ENCODE assay signal across 14 cellular contexts in the genomic region with DNA sequence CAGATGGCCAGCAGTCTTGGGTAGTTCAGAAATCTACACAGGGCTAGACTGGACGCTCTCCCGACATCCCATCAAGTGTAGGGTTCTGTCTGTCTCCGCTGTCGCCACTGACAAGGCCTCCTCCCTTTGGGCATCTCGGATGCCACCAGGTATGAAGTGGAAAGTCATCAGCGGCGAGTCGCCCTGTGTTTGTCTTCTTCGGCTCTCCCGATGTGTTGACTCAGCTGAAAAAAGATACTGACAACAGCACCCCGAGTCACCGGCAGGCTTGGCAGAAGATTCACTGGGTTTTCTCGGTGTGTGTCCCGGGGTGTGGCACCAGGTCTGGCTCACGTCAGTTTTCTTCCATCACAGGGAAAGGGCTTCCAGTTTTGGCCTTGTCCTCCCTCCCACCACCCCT.
"Had no signal": no experiment of that assay in that cellular context is flagged by ENCODE, and none has a peak within 500 bp of the region (broad histone marks: within the 10 kb centered on the region; RNA-seq: fewer than 3 reads in every experiment).

No MANE protein-coding gene starts in this region.

- ATAC-seq: activated CD4-positive, CD25-positive, alpha-beta regulatory T cell treated with anti-CD3 and anti-CD28 coated beads, Interleukin-2, amount 50 U/mL, for 24 hours; left ventricle myocardium superior; psoas muscle; sciatic nerve had no signal

- H3K4me3 Mint-ChIP-seq: activated naive CD4-positive, alpha-beta T cell treated with anti-CD3 and anti-CD28 coated beads, Interleukin-2, amount 50 U/mL, for 24 hours; brain had no signal

- H3K36me3 ChIP-seq: esophagus squamous epithelium, upper lobe of left lung had no signal

- H3K27me3 Mint-ChIP-seq: activated naive CD4-positive, alpha-beta T cell treated with anti-CD3 and anti-CD28 coated beads, Interleukin-2, amount 50 U/mL, for 24 hours had no signal

- H3K4me1 ChIP-seq: psoas muscle, upper lobe of left lung had no signal

- H3K27ac Mint-ChIP-seq: activated naive CD4-positive, alpha-beta T cell treated with anti-CD3 and anti-CD28 coated beads, Interleukin-2, amount 50 U/mL, for 24 hours had no signal

- H3K4me3 ChIP-seq: dorsolateral prefrontal cortex, esophagus squamous epithelium, psoas muscle, upper lobe of left lung had no signal

- H3K4me1 Mint-ChIP-seq: activated naive CD4-positive, alpha-beta T cell treated with anti-CD3 and anti-CD28 coated beads, Interleukin-2, amount 50 U/mL, for 24 hours had no signal

- FAIRE-seq: islet of Langerhans had no signal

- H3K27ac ChIP-seq: dorsolateral prefrontal cortex, esophagus squamous epithelium, psoas muscle, upper lobe of left lung had no signal

- H3K9me3 ChIP-seq: esophagus squamous epithelium, psoas muscle, upper lobe of left lung had no signal

- DNase-seq: activated effector memory CD4-positive, alpha-beta T cell treated with Interleukin-2 at 50 U/mL for 16 hours; activated T-cell treated with anti-CD3 and anti-CD28 coated beads, Interleukin-2, amount 50 U/mL, for 1 hour; dorsolateral prefrontal cortex; esophagus squamous epithelium; foreskin fibroblast; left ventricle myocardium superior; stimulated activated naive CD4-positive, alpha-beta T cell; upper lobe of left lung had no signal

- H3K36me3 Mint-ChIP-seq: activated naive CD4-positive, alpha-beta T cell treated with anti-CD3 and anti-CD28 coated beads, Interleukin-2, amount 50 U/mL, for 24 hours; brain had no signal

- H3K27me3 ChIP-seq: upper lobe of left lung had no signal

- H3K9me3 Mint-ChIP-seq: activated naive CD4-positive, alpha-beta T cell treated with anti-CD3 and anti-CD28 coated beads, Interleukin-2, amount 50 U/mL, for 24 hours had no signal
